11 cellular contexts compared by ENCODE assay signal in genomic region chr1:155971910-155972809, GRCh38. TPM values are rescaled to one million over a fixed set of nuclear protein-coding genes. Genes with fewer than 3 reads are reported as not detected.
A peak's percentile ranks its signal among the peaks of the same experiment; 100 is the strongest.
DNase-seq lines count a peak whose midpoint lies in the region; ATAC-seq and TF ChIP-seq lines count a peak whose summit lies in the region.
"Had no signal": no experiment of that assay in that cellular context is flagged by ENCODE, and none has a peak within 500 bp of the region (broad histone marks: within the 10 kb centered on the region; RNA-seq: fewer than 3 reads in every experiment).

No MANE protein-coding gene starts in this region.

- H3K27me3 ChIP-seq in GM23248 (replicated peaks; ENCODE audit: insufficient read depth) (no peaks in the 10 kb centered on the region), skeletal muscle tissue (ENCODE audit: control insufficient read depth in 3 of 3, insufficient read depth in 3 of 3, low read length in 3 of 3) (no peaks in the 10 kb centered on the region)

- H3K27ac Mint-ChIP-seq in activated B cell treated with CpG ODN at 0.5 μM for 24 hours (peak overlapping the region; percentile 83), glutamatergic neuron (ENCODE audit: unreplicated experiment) (no peak overlapping the region)

- H3K9ac ChIP-seq in GM23248 (peak overlapping the region; percentile 2; the same call in 1 of the 2 replicates), skeletal muscle tissue (ENCODE audit: low read depth in 1 of 3, low read length in 3 of 3) (peak overlapping the region in 2 of 3 donors; percentile 20 to 40)

- H3K79me2 ChIP-seq in GM23248 (ENCODE audit: insufficient read depth), result peaks cover 100% of the 10 kb centered on the region

- no peaks in the 10 kb centered on the region for H3K9me3 ChIP-seq in GM23248 (ENCODE audit: low read depth)
- no peaks in the 10 kb centered on the region for H3K9me3 ChIP-seq in skeletal muscle tissue (ENCODE audit: control insufficient read depth in 3 of 3, low read length in 3 of 3)

- H3K4me3 ChIP-seq in GM23248 (no peak overlapping the region), skeletal muscle tissue (ENCODE audit: low read length in 3 of 3) (no peak overlapping the region)

- H4K20me1 ChIP-seq in GM23248 (ENCODE audit: insufficient read depth), result peaks cover 12% of the 10 kb centered on the region; the same call in 1 of the 2 replicates

- CTCF ChIA-PET in activated B cell treated with CpG ODN at 0.5 μM for 24 hours (lab: Charles Lee), result interaction anchor here (1.2 to 1.6 kb wide), 3 partner anchors 18 to 34 kb away, joined by 3 to 4 read pairs (median 3); no protein-coding TSS in a partner anchor

- H3K27ac ChIP-seq in GM23248, result peak overlapping the region; percentile 34
- H3K27ac ChIP-seq in skeletal muscle tissue (ENCODE audit: low read depth, low read length), result peak overlapping the region; percentile 37

- ATAC-seq in activated B cell treated with CpG ODN at 0.5 μM for 24 hours (ENCODE audit: low read depth), result no peak

- no peaks in the 10 kb centered on the region for H3K9me2 ChIP-seq in GM23248 (ENCODE audit: insufficient read depth)

- H3F3A ChIP-seq in GM23248 (ENCODE audit: insufficient read depth), result peaks cover 48% of the 10 kb centered on the region

- H3K36me3 ChIP-seq in GM23248 (ENCODE audit: low read depth), result peaks cover 28% of the 10 kb centered on the region
- peaks cover 4 to 11% (median 8%) of the 10 kb centered on the region in 3 donors for H3K36me3 ChIP-seq in skeletal muscle tissue (ENCODE audit: control insufficient read depth in 3 of 3, insufficient read depth in 3 of 3, low read length in 3 of 3)

- in situ Hi-C loops in GM23248 (cut with MboI), result no loop called here

- H3K4me1 Mint-ChIP-seq in activated B cell treated with CpG ODN at 0.5 μM for 24 hours, result peaks cover 98% of the 10 kb centered on the region
- H3K4me1 Mint-ChIP-seq in glutamatergic neuron (ENCODE audit: low read depth, unreplicated experiment), result peaks cover 66% of the 10 kb centered on the region

- H3K27me3 Mint-ChIP-seq in activated B cell treated with CpG ODN at 0.5 μM for 24 hours, result no peaks in the 10 kb centered on the region
- peaks cover 31% of the 10 kb centered on the region for H3K27me3 Mint-ChIP-seq in glutamatergic neuron (ENCODE audit: unreplicated experiment)

- POLR2A ChIA-PET in activated B cell treated with CpG ODN at 0.5 μM for 24 hours (lab: Charles Lee), result interaction anchor here (0.8 to 14.6 kb wide), 8 partner anchors 7 to 41 kb away, joined by 3 to 403 read pairs (median 12); partner anchors contain the start of genes ARHGEF2, KHDC4 and RXFP4

- H3K4me1 ChIP-seq in GM23248 (ENCODE audit: insufficient read depth) (peaks cover 51% of the 10 kb centered on the region), skeletal muscle tissue (ENCODE audit: control insufficient read depth in 3 of 3, insufficient read depth in 3 of 3, low read length in 3 of 3) (peaks cover 80 to 94% (median 86%) of the 10 kb centered on the region in 3 donors)

- TF ChIP-seq CTCF in activated B cell treated with CpG ODN at 0.5 μM for 24 hours (IDR thresholded peaks at IDR 0.05), result no peak
- no peak for TF ChIP-seq CTCF in glutamatergic neuron (IDR thresholded peaks at IDR 0.05; ENCODE audit: partially characterized antibody, unreplicated experiment)

- no peak overlapping the region for H2AFZ ChIP-seq in GM23248

- H3K36me3 Mint-ChIP-seq in activated B cell treated with CpG ODN at 0.5 μM for 24 hours (ENCODE audit: low read depth) (peaks cover 76% of the 10 kb centered on the region), glutamatergic neuron (ENCODE audit: unreplicated experiment) (peaks cover 5% of the 10 kb centered on the region)

- H3K9me3 Mint-ChIP-seq in activated B cell treated with CpG ODN at 0.5 μM for 24 hours (no peaks in the 10 kb centered on the region), glutamatergic neuron (ENCODE audit: unreplicated experiment) (peaks cover 20% of the 10 kb centered on the region)

- DNase-seq in GM23248 (no peak), activated B cell treated with CpG ODN at 0.5 μM for 24 hours (no peak), glutamatergic neuron (no peak), HT-29 (ENCODE audit: low spot score) (no peak), NCI-H1930 (lab: John Stamatoyannopoulos, UW) (no peak), NCI-H446 (lab: John Stamatoyannopoulos, UW) (no peak), NCI-H128 (lab: John Stamatoyannopoulos, UW; ENCODE audit: unreplicated experiment) (no peak)
- DNase-seq: activated CD4-positive, alpha-beta T cell treated with anti-CD3 and anti-CD28 coated beads for 1 hour; NCI-H748 treated with DMSO at 0.1 percent for 48 hours had no signal

- peak overlapping the region; percentile 4 for H3K4me2 ChIP-seq in GM23248 (ENCODE audit: unreplicated experiment)

- intact Hi-C loops in activated B cell treated with CpG ODN at 0.5 μM for 24 hours (cut with micrococcal nuclease), result loop anchor here (2.0 kb wide), 1 partner anchor 17 kb away; no protein-coding TSS in a partner anchor

- peak overlapping the region; percentile 53 for H3K4me3 Mint-ChIP-seq in activated B cell treated with CpG ODN at 0.5 μM for 24 hours
- peak overlapping the region; percentile 38 for H3K4me3 Mint-ChIP-seq in glutamatergic neuron (ENCODE audit: unreplicated experiment)

- 81 to 85% methylated on average over 9 of the region's 9 CpGs for WGBS in GM23248 (ENCODE audit: low coverage in 1 of 2, low lambda C conversion rate in 2 of 2, missing lambda C conversion rate in 2 of 2), 2 experiments

RNA-seq across cellular contexts. Expression of gene ARHGEF2, which starts 6.2 kb away (rescaled TPM):
- total RNA-seq in GM23248 (2014; rRNA removed; shearing (Covaris generic)), result 136 and 139 TPM in 2 replicates
- polyA plus RNA-seq in GM23248 (2016; fragmentation: Nextera tagmentation; extraction: Ambion mirVana), result 76.7 and 77.7 TPM in 2 replicates
- total RNA-seq in activated B cell treated with CpG ODN at 0.5 μM for 24 hours, result 188 and 207 TPM in 2 replicates
- total RNA-seq in glutamatergic neuron (ENCODE audit: unreplicated experiment), result 222 TPM
- total RNA-seq in skeletal muscle tissue, result 135 TPM
- 150 and 179 TPM in 2 replicates for total RNA-seq in HT-29 (2014; rRNA removed; shearing (Covaris generic))

RNA-seq across cellular contexts. Expression of gene RXFP4, which starts 30.7 kb away (rescaled TPM):
- not detected in 2 replicates for total RNA-seq in GM23248 (2014; rRNA removed; shearing (Covaris generic))
- 0.20 and 0.39 TPM in 2 replicates for polyA plus RNA-seq in GM23248 (2016; fragmentation: Nextera tagmentation; extraction: Ambion mirVana)
- not detected in 2 replicates for total RNA-seq in activated B cell treated with CpG ODN at 0.5 μM for 24 hours
- not detected for total RNA-seq in glutamatergic neuron (ENCODE audit: unreplicated experiment)
- total RNA-seq in skeletal muscle tissue, result not detected
- 0.47 and 3.1 TPM in 2 replicates for total RNA-seq in HT-29 (2014; rRNA removed; shearing (Covaris generic))
- total RNA-seq: lung microvascular endothelial cell had no signal

RNA-seq across cellular contexts. Expression of gene KHDC4, which starts 37.9 kb away (rescaled TPM):
- 24.2 TPM in 2 replicates for total RNA-seq in GM23248 (2014; rRNA removed; shearing (Covaris generic))
- polyA plus RNA-seq in GM23248 (2016; fragmentation: Nextera tagmentation; extraction: Ambion mirVana), result 25.3 and 27.8 TPM in 2 replicates
- total RNA-seq in activated B cell treated with CpG ODN at 0.5 μM for 24 hours, result 88.3 and 105 TPM in 2 replicates
- total RNA-seq in glutamatergic neuron (ENCODE audit: unreplicated experiment), result 51.8 TPM
- 26.6 TPM for total RNA-seq in skeletal muscle tissue
- 44.4 and 53.6 TPM in 2 replicates for total RNA-seq in HT-29 (2014; rRNA removed; shearing (Covaris generic))

RNA-seq across cellular contexts. Expression of gene SSR2, which starts 48.6 kb away (rescaled TPM):
- 433 and 695 TPM in 2 replicates for total RNA-seq in GM23248 (2014; rRNA removed; shearing (Covaris generic))
- 318 and 327 TPM in 2 replicates for polyA plus RNA-seq in GM23248 (2016; fragmentation: Nextera tagmentation; extraction: Ambion mirVana)
- total RNA-seq in activated B cell treated with CpG ODN at 0.5 μM for 24 hours (136 and 146 TPM in 2 replicates), glutamatergic neuron (ENCODE audit: unreplicated experiment) (199 TPM), skeletal muscle tissue (276 TPM)
- 227 and 261 TPM in 2 replicates for total RNA-seq in HT-29 (2014; rRNA removed; shearing (Covaris generic))
